Comparison of ENCODE assay signal across 1 cellular context in genomic region chrX:134760671-134761070, GRCh38.
TF ChIP-seq lines count a peak whose summit lies in the region.

No MANE protein-coding gene starts in this region.

TF ChIP-seq in IMR-90, 13 proteins besides CTCF, POLR2A, EP300 and RAD21:
- TF ChIP-seq MAFK (IDR thresholded peaks at IDR 0.05; ENCODE audit: low read depth, low read length) (no peak), MXI1 (IDR thresholded peaks at IDR 0.05; ENCODE audit: borderline replicate concordance, low read depth, low read length) (no peak), RFX5 (IDR thresholded peaks at IDR 0.05; ENCODE audit: low read depth, low read length) (no peak), SMC3 (IDR thresholded peaks at IDR 0.05; ENCODE audit: low read depth, low read length) (no peak), CEBPB (IDR thresholded peaks at IDR 0.05; ENCODE audit: low read depth, low read length) (no peak), BHLHE40 (IDR thresholded peaks at IDR 0.05; ENCODE audit: low read depth, low read length) (no peak), NFE2L2 (IDR thresholded peaks at IDR 0.05; ENCODE audit: low read depth, low read length) (no peak), FOS (IDR thresholded peaks at IDR 0.05; ENCODE audit: low read depth, low read length) (no peak), RCOR1 (IDR thresholded peaks at IDR 0.05; ENCODE audit: insufficient replicate concordance, low read length) (no peak), MAZ (IDR thresholded peaks at IDR 0.05; ENCODE audit: borderline replicate concordance, low read depth, low read length) (no peak), CHD1 (IDR thresholded peaks at IDR 0.05; ENCODE audit: low read depth, low read length) (no peak), USF2 (IDR thresholded peaks at IDR 0.05; ENCODE audit: low read depth, low read length) (no peak)
- TF ChIP-seq, protein P1, sequence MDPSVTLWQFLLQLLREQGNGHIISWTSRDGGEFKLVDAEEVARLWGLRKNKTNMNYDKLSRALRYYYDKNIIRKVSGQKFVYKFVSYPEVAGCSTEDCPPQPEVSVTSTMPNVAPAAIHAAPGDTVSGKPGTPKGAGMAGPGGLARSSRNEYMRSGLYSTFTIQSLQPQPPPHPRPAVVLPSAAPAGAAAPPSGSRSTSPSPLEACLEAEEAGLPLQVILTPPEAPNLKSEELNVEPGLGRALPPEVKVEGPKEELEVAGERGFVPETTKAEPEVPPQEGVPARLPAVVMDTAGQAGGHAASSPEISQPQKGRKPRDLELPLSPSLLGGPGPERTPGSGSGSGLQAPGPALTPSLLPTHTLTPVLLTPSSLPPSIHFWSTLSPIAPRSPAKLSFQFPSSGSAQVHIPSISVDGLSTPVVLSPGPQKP (IDR thresholded peaks at IDR 0.05; ENCODE audit: borderline replicate concordance, low read depth, low read length): no peak
